ENCODE assay signal across 1 cellular context in genomic region chr19:20313894-20314293, GRCh38.
TF ChIP-seq lines count a peak whose summit lies in the region.

No MANE protein-coding gene starts in this region.

TF ChIP-seq in H1, 55 proteins besides CTCF, POLR2A, EP300 and RAD21 (continued from another document):
- no peak for TF ChIP-seq CHD7 (IDR thresholded peaks at IDR 0.05; ENCODE audit: insufficient replicate concordance, low read length)
